27 cellular contexts compared by ENCODE assay signal in the genomic region with DNA sequence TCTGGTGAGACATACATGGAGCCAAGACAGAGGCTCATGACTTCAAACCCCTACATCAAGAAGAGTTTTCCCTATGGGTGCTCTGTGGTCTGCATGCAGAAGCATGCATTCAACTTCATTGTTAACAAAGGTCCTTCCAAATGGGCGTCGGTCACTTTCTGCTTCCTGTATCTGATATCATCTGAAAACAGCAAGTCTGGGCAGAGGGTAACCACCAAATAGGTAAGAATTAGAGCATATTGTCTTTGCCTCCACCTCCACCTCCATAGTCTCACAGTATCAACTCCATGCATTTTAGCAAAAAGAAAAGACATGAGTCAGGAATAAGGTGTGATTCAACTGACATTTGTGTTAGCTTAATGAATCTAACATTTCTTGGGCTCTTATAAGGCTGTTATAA.
"Had no signal": no experiment of that assay in that cellular context is flagged by ENCODE, and none has a peak within 500 bp of the region (broad histone marks: within the 10 kb centered on the region; RNA-seq: fewer than 3 reads in every experiment).

No MANE protein-coding gene starts in this region.

- ATAC-seq: effector memory CD8-positive, alpha-beta T cell; gastrocnemius medialis; left lobe of liver; naive thymus-derived CD4-positive, alpha-beta T cell; sciatic nerve; stimulated activated naive CD8-positive, alpha-beta T cell treated with anti-CD3 and anti-CD28 coated beads, Interleukin-15, Interleukin-2, amounts not matched to agents 100 U/mL and 50 U/mL, for 24 hours had no signal

- H3K36me3 Mint-ChIP-seq: mesothelial cell of epicardium; naive thymus-derived CD4-positive, alpha-beta T cell; neural progenitor cell had no signal

- DNase-seq: cerebellar nuclear complex; cortex of kidney; effector memory CD8-positive, alpha-beta T cell; esophagus squamous epithelium; gastrocnemius medialis; head of caudate nucleus; kidney; mesenchymal stem cell; naive thymus-derived CD4-positive, alpha-beta T cell; stimulated activated CD4-positive, alpha-beta T cell treated with anti-CD3 and anti-CD28 coated beads, Interleukin-12 subunit alpha, Interleukin-12 subunit beta, amount 100 ng/mL, for 4 hours; stimulated activated CD4-positive, alpha-beta T cell treated with anti-CD3 and anti-CD28 coated beads, Interleukin-1b, Interleukin-23, amount 100 ng/mL, for 48 hours; stimulated activated CD4-positive, alpha-beta T cell treated with anti-CD3 and anti-CD28 coated beads, Interleukin-4, amount 100 ng/mL, for 1 hour; stimulated activated CD8-positive, alpha-beta memory T cell treated with anti-CD3 and anti-CD28 coated beads, Interleukin-4, amount 100 ng/mL, for 48 hours; stimulated activated naive CD8-positive, alpha-beta T cell treated with anti-CD3 and anti-CD28 coated beads, Interleukin-15, Interleukin-2, amounts not matched to agents 100 U/mL and 50 U/mL, for 24 hours; substantia nigra; testis; tibial artery; upper lobe of left lung had no signal

- H3K27ac Mint-ChIP-seq: effector memory CD8-positive, alpha-beta T cell; mesothelial cell of epicardium; naive thymus-derived CD4-positive, alpha-beta T cell; nephron; neural progenitor cell had no signal

- H3K4me2 ChIP-seq: neural progenitor cell, smooth muscle cell had no signal

- H3K27me3 ChIP-seq: esophagus squamous epithelium, gastrocnemius medialis, neural progenitor cell, right atrium auricular region, testis, upper lobe of left lung had no signal

- H3K4me3 Mint-ChIP-seq: effector memory CD8-positive, alpha-beta T cell; mesothelial cell of epicardium; naive thymus-derived CD4-positive, alpha-beta T cell; nephron; neural progenitor cell had no signal

- H3K9me3 ChIP-seq: esophagus squamous epithelium, gastrocnemius medialis, prostate gland, right atrium auricular region, testis, tibial artery, upper lobe of left lung had no signal

- H3K4me1 Mint-ChIP-seq: mesothelial cell of epicardium, nephron, neural progenitor cell had no signal

- H3K4me1 ChIP-seq: gastrocnemius medialis, neural progenitor cell, prostate gland, right atrium auricular region, tibial artery, upper lobe of left lung had no signal

- H3K27ac ChIP-seq: esophagus squamous epithelium, gastrocnemius medialis, neural progenitor cell, prostate gland, right atrium auricular region, testis, tibial artery, upper lobe of left lung had no signal

- H2AFZ ChIP-seq: neural progenitor cell had no signal

- H3K4me3 ChIP-seq: esophagus squamous epithelium, gastrocnemius medialis, lung, neural progenitor cell, prostate gland, right atrium auricular region, smooth muscle cell, testis, tibial artery, upper lobe of left lung had no signal

- H3K9ac ChIP-seq: neural progenitor cell had no signal

- H3K36me3 ChIP-seq: esophagus squamous epithelium, gastrocnemius medialis, neural progenitor cell, prostate gland, right atrium auricular region, tibial artery, upper lobe of left lung had no signal
